In genomic region chr1:192703283-192704206, GRCh38 we compare ENCODE assay signal across 12 cellular contexts.
DNase-seq lines count a peak whose midpoint lies in the region; ATAC-seq and TF ChIP-seq lines count a peak whose summit lies in the region.
"Had no signal": no experiment of that assay in that cellular context is flagged by ENCODE, and none has a peak within 500 bp of the region (broad histone marks: within the 10 kb centered on the region; RNA-seq: fewer than 3 reads in every experiment).

No MANE protein-coding gene starts in this region.

- TF ChIP-seq CTCF in stomach (IDR thresholded peaks at IDR 0.05): no peak
- TF ChIP-seq CTCF in glutamatergic neuron (IDR thresholded peaks at IDR 0.05; ENCODE audit: partially characterized antibody, unreplicated experiment): no peak

- ATAC-seq in GM18520 (IDR thresholded peaks at IDR 0.05; ENCODE audit: unreplicated experiment) (peak; percentile 73), GM21367 (IDR thresholded peaks at IDR 0.05; ENCODE audit: unreplicated experiment) (peak; percentile 85), HG03060 (IDR thresholded peaks at IDR 0.05; ENCODE audit: low read depth, unreplicated experiment) (peak; percentile 63), T-helper 17 cell (no peak)

- 77 to 91% (median 85%) methylated on average over 5 of the region's 5 CpGs for WGBS in stomach, 5 donors

- intact Hi-C loops in stomach (cut with DNase I; ENCODE audit: low total_unique reads): no loop called here

- H3K4me3 Mint-ChIP-seq in T-helper 17 cell: peak overlapping the region; percentile 34
- no peak overlapping the region for H3K4me3 Mint-ChIP-seq in glutamatergic neuron (ENCODE audit: unreplicated experiment)

- H3K27me3 ChIP-seq in stomach: no peaks in the 10 kb centered on the region
- H3K27me3 ChIP-seq: adrenal gland had no signal

- H3K4me1 ChIP-seq in stomach: peaks cover 0 to 26% (median 12%) of the 10 kb centered on the region in 4 donors

- DNase-seq in T-helper 17 cell (no peak), stomach (no peak), glutamatergic neuron (no peak)
- no peak for DNase-seq in activated effector memory CD4-positive, alpha-beta T cell treated with anti-CD3 and anti-CD28 coated beads, Interleukin-2, amount 50 U/mL, for 16 hours
- no peak for DNase-seq in effector CD4-positive, alpha-beta T cell
- DNase-seq: adrenal gland, DND-41, occipital lobe, T1000 had no signal

- no peak for TF ChIP-seq POLR2A in stomach (IDR thresholded peaks at IDR 0.05)

- H3K4me3 ChIP-seq in stomach: no peak overlapping the region
- H3K4me3 ChIP-seq: adrenal gland had no signal

- H3K36me3 ChIP-seq in stomach: no peaks in the 10 kb centered on the region
- H3K36me3 ChIP-seq: adrenal gland had no signal

- H3K9me3 Mint-ChIP-seq in glutamatergic neuron (ENCODE audit: unreplicated experiment): no peaks in the 10 kb centered on the region

- H3K27ac Mint-ChIP-seq in T-helper 17 cell (no peak overlapping the region), glutamatergic neuron (ENCODE audit: unreplicated experiment) (no peak overlapping the region)

- H3K36me3 Mint-ChIP-seq in T-helper 17 cell (ENCODE audit: low read depth) (no peaks in the 10 kb centered on the region), glutamatergic neuron (ENCODE audit: unreplicated experiment) (no peaks in the 10 kb centered on the region)

- no peaks in the 10 kb centered on the region for H3K27me3 Mint-ChIP-seq in T-helper 17 cell
- no peaks in the 10 kb centered on the region for H3K27me3 Mint-ChIP-seq in glutamatergic neuron (ENCODE audit: unreplicated experiment)

- H3K9me3 ChIP-seq in T-helper 17 cell (ENCODE audit: control insufficient read depth, low read length, poor library complexity, severe bottlenecking) (no peaks in the 10 kb centered on the region), stomach (no peaks in the 10 kb centered on the region)

- no peak overlapping the region for H3K27ac ChIP-seq in stomach

- TF ChIP-seq EP300 in stomach (IDR thresholded peaks at IDR 0.05): no peak

- H3K4me1 Mint-ChIP-seq in T-helper 17 cell (peaks cover 9% of the 10 kb centered on the region), glutamatergic neuron (ENCODE audit: low read depth, unreplicated experiment) (no peaks in the 10 kb centered on the region)
